ENCODE assay signal across 12 cellular contexts in genomic region chr14:70755655-70756054, GRCh38. TPM values are rescaled to one million over a fixed set of nuclear protein-coding genes. Genes with fewer than 3 reads are reported as not detected.
DNase-seq lines count a peak whose midpoint lies in the region; ATAC-seq and TF ChIP-seq lines count a peak whose summit lies in the region.
"Had no signal": no experiment of that assay in that cellular context is flagged by ENCODE, and none has a peak within 500 bp of the region (broad histone marks: within the 10 kb centered on the region; RNA-seq: fewer than 3 reads in every experiment).

No MANE protein-coding gene starts in this region.

- CTCF ChIA-PET in WTC11 (lab: Charles Lee), result interaction anchor here (0.6 kb wide), 1 partner anchor 43 kb away, joined by 3 read pairs; no protein-coding TSS in a partner anchor

- H3K27me3 Mint-ChIP-seq in type B pancreatic cell (no peaks in the 10 kb centered on the region), WTC11 (ENCODE audit: low read depth) (no peaks in the 10 kb centered on the region)
- H3K27me3 Mint-ChIP-seq: activated CD8-positive, alpha-beta T cell treated with anti-CD3 and anti-CD28 coated beads for 36 hours had no signal

- H3K9me3 Mint-ChIP-seq in type B pancreatic cell (no peaks in the 10 kb centered on the region), WTC11 (no peaks in the 10 kb centered on the region)
- H3K9me3 Mint-ChIP-seq: activated CD8-positive, alpha-beta T cell treated with anti-CD3 and anti-CD28 coated beads for 36 hours had no signal

- no peak for ATAC-seq in WTC11
- ATAC-seq: activated CD8-positive, alpha-beta T cell treated with anti-CD3 and anti-CD28 coated beads for 36 hours had no signal

- POLR2A ChIA-PET in WTC11 (lab: Charles Lee), result no interaction called here

- peak overlapping the region; percentile 31 for H3K27ac Mint-ChIP-seq in type B pancreatic cell
- H3K27ac Mint-ChIP-seq in WTC11, result no peak overlapping the region
- H3K27ac Mint-ChIP-seq: activated CD8-positive, alpha-beta T cell treated with anti-CD3 and anti-CD28 coated beads for 36 hours had no signal

- DNase-seq in LHCN-M2 (ENCODE audit: low read depth), result peak; percentile 49
- peak; percentile 76 for DNase-seq in iris pigment epithelial cell (ENCODE audit: low read depth)
- no peak for DNase-seq in type B pancreatic cell (ENCODE audit: extremely low spot score, unreplicated experiment)
- DNase-seq in D341Med (ENCODE audit: low spot score), result no peak
- DNase-seq in Kasumi-1 (lab: John Stamatoyannopoulos, UW), result no peak
- DNase-seq in WTC11 (ENCODE audit: low spot score), result no peak
- DNase-seq: activated CD8-positive, alpha-beta T cell treated with anti-CD3 and anti-CD28 coated beads for 36 hours; C1 segment of cervical spinal cord; NCI-H2081 treated with DMSO at 0.1 percent for 48 hours; stimulated activated CD4-positive, alpha-beta T cell treated with anti-CD3 and anti-CD28 coated beads, Interleukin-2, amount 100 ng/mL, for 48 hours had no signal

- H3K4me3 Mint-ChIP-seq in type B pancreatic cell (no peak overlapping the region), WTC11 (no peak overlapping the region)
- H3K4me3 Mint-ChIP-seq: activated CD8-positive, alpha-beta T cell treated with anti-CD3 and anti-CD28 coated beads for 36 hours had no signal

- H3K27ac ChIP-seq in VCaP, result peak overlapping the region; percentile 66; the same call in 1 of the 2 replicates
- H3K27ac ChIP-seq: right lobe of liver had no signal

- H3K4me1 Mint-ChIP-seq in type B pancreatic cell (ENCODE audit: unreplicated experiment) (peaks cover 6% of the 10 kb centered on the region), WTC11 (no peaks in the 10 kb centered on the region)

- TF ChIP-seq CTCF in VCaP (conservative IDR thresholded peaks at IDR 0.05) (no peak), type B pancreatic cell (conservative IDR thresholded peaks at IDR 0.05) (no peak), WTC11 (IDR thresholded peaks at IDR 0.05) (no peak)

- H3K36me3 Mint-ChIP-seq in type B pancreatic cell (peaks cover 3% of the 10 kb centered on the region), WTC11 (peaks cover 61% of the 10 kb centered on the region)

TF ChIP-seq in WTC11, 78 proteins besides CTCF, POLR2A, EP300 and RAD21 (continues in another document):
- TF ChIP-seq NR1H2 (CRISPR knock-in tag; IDR thresholded peaks at IDR 0.05), result no peak
- no peak for TF ChIP-seq MXD4 (CRISPR knock-in tag; IDR thresholded peaks at IDR 0.05; ENCODE audit: borderline replicate concordance)
- no peak for TF ChIP-seq ERG (CRISPR knock-in tag; IDR thresholded peaks at IDR 0.05)
- no peak for TF ChIP-seq ARID4B (CRISPR knock-in tag; IDR thresholded peaks at IDR 0.05; ENCODE audit: borderline replicate concordance)
- no peak for TF ChIP-seq GTF2I (CRISPR knock-in tag; conservative IDR thresholded peaks at IDR 0.05)
- no peak for TF ChIP-seq ATF6 (CRISPR knock-in tag; IDR thresholded peaks at IDR 0.05)
- TF ChIP-seq ZNF281 (CRISPR knock-in tag; IDR thresholded peaks at IDR 0.05), result no peak
- TF ChIP-seq CBFB (CRISPR knock-in tag; IDR thresholded peaks at IDR 0.05; ENCODE audit: low read depth), result no peak
- no peak for TF ChIP-seq IRF2 (CRISPR knock-in tag; IDR thresholded peaks at IDR 0.05; ENCODE audit: borderline replicate concordance, low read depth)
- no peak for TF ChIP-seq PREB (CRISPR knock-in tag; IDR thresholded peaks at IDR 0.05; ENCODE audit: borderline replicate concordance)
- no peak for TF ChIP-seq ZNF317 (CRISPR knock-in tag; IDR thresholded peaks at IDR 0.05; ENCODE audit: borderline replicate concordance, low read depth)
- no peak for TF ChIP-seq ATF1 (CRISPR knock-in tag; IDR thresholded peaks at IDR 0.05)

RNA-seq across cellular contexts. Expression of gene MAP3K9, which starts 53.7 kb away (rescaled TPM):
- total RNA-seq in LHCN-M2 (2014; rRNA removed) (0.38 and 0.75 TPM in 2 replicates), type B pancreatic cell (ENCODE audit: low replicate concordance) (14.9 and 27.4 TPM in 2 replicates), WTC11 (2021) (28.0 to 29.6 TPM (median 29.4 TPM) in 3 replicates)
- polyA plus RNA-seq in LHCN-M2 (2012), result 0.60 TPM

Comparison
In these comparisons a context has a peak if more than half of its experiments do, and no peak if none do; other contexts are left out.
1. DNase-seq: peak in LHCN-M2 (single experiment) and iris pigment epithelial cell (single experiment); none in type B pancreatic cell (single experiment), D341Med (single experiment), Kasumi-1 (0 of 2) and WTC11 (single experiment).